Comparison of ENCODE assay signal across 19 cellular contexts in the genomic region with DNA sequence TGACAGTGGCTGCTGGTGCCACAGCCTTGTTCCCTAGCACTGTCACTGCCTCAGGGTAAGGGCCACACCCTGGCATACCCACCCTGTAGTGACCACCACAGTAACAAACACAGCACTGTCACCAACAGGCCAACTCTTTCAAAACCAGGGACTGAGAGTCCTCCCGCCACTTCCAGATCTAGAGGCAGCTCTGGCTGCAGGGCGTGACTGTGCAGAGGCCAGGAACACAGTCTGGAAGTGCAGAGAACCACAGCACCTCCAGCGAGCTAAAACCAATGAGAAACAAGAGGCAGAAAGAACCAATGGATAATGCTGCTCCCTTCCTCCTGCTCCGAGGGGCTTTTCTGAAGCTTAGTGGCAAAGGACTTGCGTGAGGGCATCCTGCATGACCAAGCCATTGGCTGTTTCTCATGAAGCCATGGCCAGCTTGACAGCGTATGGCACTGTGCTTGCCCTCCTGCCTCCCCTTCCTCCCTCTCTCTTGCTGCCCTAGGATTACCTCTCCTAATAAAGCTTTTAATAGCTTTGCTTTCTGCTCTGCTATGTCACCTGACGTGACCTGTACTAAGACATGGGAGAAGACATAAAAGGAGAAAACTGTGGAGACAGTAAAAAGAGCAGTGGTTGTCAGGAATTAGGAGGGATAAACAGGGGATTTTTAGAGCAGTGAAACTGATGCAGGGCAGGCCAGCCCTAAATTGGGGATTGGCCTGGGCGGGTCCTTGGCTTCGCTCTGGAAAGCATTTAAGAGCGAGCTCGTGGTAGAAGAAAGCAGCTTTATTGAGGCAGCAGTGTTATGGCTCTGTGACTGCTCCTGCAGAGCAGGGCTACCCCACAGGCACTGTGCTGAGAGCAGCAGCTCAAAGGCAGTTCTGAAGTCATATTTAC. TPM values are rescaled to one million over a fixed set of nuclear protein-coding genes. Genes with fewer than 3 reads are reported as not detected.
DNase-seq lines count a peak whose midpoint lies in the region; ATAC-seq and TF ChIP-seq lines count a peak whose summit lies in the region.
"Had no signal": no experiment of that assay in that cellular context is flagged by ENCODE, and none has a peak within 500 bp of the region (broad histone marks: within the 10 kb centered on the region; RNA-seq: fewer than 3 reads in every experiment).

No MANE protein-coding gene starts in this region.

- H3K36me3 Mint-ChIP-seq in GM23338 (ENCODE audit: low read depth), result peaks cover 68% of the 10 kb centered on the region
- peaks cover 10% of the 10 kb centered on the region for H3K36me3 Mint-ChIP-seq in T-helper 17 cell (ENCODE audit: low read depth)
- H3K36me3 Mint-ChIP-seq in stimulated activated memory B cell treated with anti-CD40 and anti-IgM and Interleukin-4, amounts not matched to agents 10 μg/mL and 1 μg/mL and 100 μg/mL, for 72 hours, result peaks cover 70% of the 10 kb centered on the region

- no peaks in the 10 kb centered on the region for H3K27me3 ChIP-seq in GM23338 (ENCODE audit: insufficient read depth)
- no peaks in the 10 kb centered on the region for H3K27me3 ChIP-seq in heart right ventricle
- H3K27me3 ChIP-seq: hepatocyte, SJCRH30, tibial nerve had no signal

- H3K27ac Mint-ChIP-seq in GM23338 (peak overlapping the region; percentile 36), T-helper 17 cell (peak overlapping the region; percentile 32)
- H3K27ac Mint-ChIP-seq in stimulated activated memory B cell treated with anti-CD40 and anti-IgM and Interleukin-4, amounts not matched to agents 10 μg/mL and 1 μg/mL and 100 μg/mL, for 72 hours, result peak overlapping the region; percentile 96
- H3K27ac Mint-ChIP-seq: CD4-positive, alpha-beta T cell had no signal

- H3F3A ChIP-seq in GM23338 (replicated peaks; ENCODE audit: low read depth), result peaks cover 2% of the 10 kb centered on the region; the same call in 1 of the 2 replicates

- H3K4me1 ChIP-seq in GM23338 (ENCODE audit: insufficient read depth), result peaks cover 32% of the 10 kb centered on the region
- peaks cover 12 to 98% (median 54%) of the 10 kb centered on the region in 9 donors for H3K4me1 ChIP-seq in heart right ventricle

- DNase-seq in GM23338 (ENCODE audit: low spot score) (no peak), T-helper 17 cell (no peak), heart right ventricle (no peak), A172 (ENCODE audit: low spot score) (no peak), GM03348 (ENCODE audit: low spot score) (no peak)
- DNase-seq in stimulated activated CD4-positive, alpha-beta T cell treated with anti-CD3 and anti-CD28 coated beads, Interleukin-4, amount 100 ng/mL, for 24 hours, result no peak
- DNase-seq: activated CD4-positive, CD25-positive, alpha-beta regulatory T cell treated with anti-CD3 and anti-CD28 coated beads, Interleukin-2, amount 50 U/mL, for 72 hours; activated naive CD4-positive, alpha-beta T cell treated with Interleukin-2 at 50 U/mL for 16 hours; CD4-positive, alpha-beta T cell; midbrain; NCI-H1436 treated with DMSO at 0.1 percent for 48 hours; NCI-H446; nucleus accumbens; SJCRH30; stimulated activated CD4-positive, alpha-beta T cell treated with anti-CD3 and anti-CD28 coated beads, Interleukin-4, amount 100 ng/mL, for 4 hours had no signal

- no peak for ATAC-seq in GM23338
- no peak for ATAC-seq in T-helper 17 cell
- peak; percentile 24 to 75 (median 53) for ATAC-seq in heart right ventricle
- no peak for ATAC-seq in stimulated activated memory B cell treated with anti-CD40 and anti-IgM and Interleukin-4, amounts not matched to agents 10 μg/mL and 1 μg/mL and 100 μg/mL, for 72 hours

- TF ChIP-seq CTCF in GM23338 (conservative IDR thresholded peaks at IDR 0.05; ENCODE audit: low read depth in 2 of 2), result no peak
- TF ChIP-seq CTCF in heart right ventricle (IDR thresholded peaks at IDR 0.05), result no peak

- H3K4me3 Mint-ChIP-seq in GM23338, result no peak overlapping the region
- H3K4me3 Mint-ChIP-seq in T-helper 17 cell, result no peak overlapping the region
- H3K4me3 Mint-ChIP-seq in stimulated activated memory B cell treated with anti-CD40 and anti-IgM and Interleukin-4, amounts not matched to agents 10 μg/mL and 1 μg/mL and 100 μg/mL, for 72 hours, result no peak overlapping the region
- H3K4me3 Mint-ChIP-seq: CD4-positive, alpha-beta T cell had no signal

- H3K4me1 Mint-ChIP-seq in GM23338, result peaks cover 52% of the 10 kb centered on the region
- H3K4me1 Mint-ChIP-seq in T-helper 17 cell, result peaks cover 52% of the 10 kb centered on the region
- H3K4me1 Mint-ChIP-seq in stimulated activated memory B cell treated with anti-CD40 and anti-IgM and Interleukin-4, amounts not matched to agents 10 μg/mL and 1 μg/mL and 100 μg/mL, for 72 hours, result peaks cover 86% of the 10 kb centered on the region

- H3K27me3 Mint-ChIP-seq in GM23338 (ENCODE audit: insufficient read depth, low read depth, poor library complexity) (peaks cover 8% of the 10 kb centered on the region), T-helper 17 cell (no peaks in the 10 kb centered on the region)
- no peaks in the 10 kb centered on the region for H3K27me3 Mint-ChIP-seq in stimulated activated memory B cell treated with anti-CD40 and anti-IgM and Interleukin-4, amounts not matched to agents 10 μg/mL and 1 μg/mL and 100 μg/mL, for 72 hours
- H3K27me3 Mint-ChIP-seq: CD4-positive, alpha-beta T cell had no signal

- no peak overlapping the region for H3K4me2 ChIP-seq in GM23338
- H3K4me2 ChIP-seq: hepatocyte, KMS-11 had no signal

- H3K9me3 ChIP-seq in T-helper 17 cell (ENCODE audit: control insufficient read depth, low read length, poor library complexity, severe bottlenecking) (no peaks in the 10 kb centered on the region), heart right ventricle (no peaks in the 10 kb centered on the region)
- H3K9me3 ChIP-seq: SJCRH30, tibial nerve had no signal

- H4K20me1 ChIP-seq in GM23338 (replicated peaks; ENCODE audit: insufficient read depth), result peaks cover 54% of the 10 kb centered on the region

- H3K9me3 Mint-ChIP-seq in GM23338, result no peaks in the 10 kb centered on the region; the same call in 2 of the 3 replicates
- H3K9me3 Mint-ChIP-seq in stimulated activated memory B cell treated with anti-CD40 and anti-IgM and Interleukin-4, amounts not matched to agents 10 μg/mL and 1 μg/mL and 100 μg/mL, for 72 hours, result no peaks in the 10 kb centered on the region
- H3K9me3 Mint-ChIP-seq: CD4-positive, alpha-beta T cell had no signal

- no peaks in the 10 kb centered on the region for H3K9me2 ChIP-seq in GM23338 (ENCODE audit: insufficient read depth)

- H2AFZ ChIP-seq in GM23338, result no peak overlapping the region
- H2AFZ ChIP-seq: hepatocyte had no signal

- H3K36me3 ChIP-seq in GM23338 (ENCODE audit: insufficient read depth) (peaks cover 34% of the 10 kb centered on the region), heart right ventricle (peaks cover 0 to 57% (median 6%) of the 10 kb centered on the region in 9 donors)

- intact Hi-C loops in heart right ventricle (cut with DNase I), result loop anchor here in 2 of 10 donors (5.0 to 10.0 kb wide), 2 partner anchors 33 to 1164 kb away; a partner anchor contains a TSS

- peaks cover 93% of the 10 kb centered on the region for H3K79me2 ChIP-seq in GM23338 (replicated peaks; ENCODE audit: insufficient read depth)

- 42 to 68% methylated on average over 11 of the region's 11 CpGs for WGBS in heart right ventricle, 2 donors

- 0 out of 2 replicates have a peak overlapping the region, but pooled peaks have one; percentile 28 for H3K27ac ChIP-seq in GM23338 (ENCODE audit: low read depth)
- peak overlapping the region; percentile 10 to 74 (median 57) for H3K27ac ChIP-seq in heart right ventricle
- H3K27ac ChIP-seq: hepatocyte, KMS-11, SJCRH30 had no signal

- H3K4me3 ChIP-seq in GM23338 (no peak overlapping the region), heart right ventricle (no peak overlapping the region)
- H3K4me3 ChIP-seq: hepatocyte, SJCRH30, tibial nerve had no signal

TF ChIP-seq in GM23338, 12 proteins besides CTCF, POLR2A, EP300 and RAD21 (continues in another document):
- TF ChIP-seq POLR2AphosphoS5 (IDR thresholded peaks at IDR 0.05; ENCODE audit: low read depth) (no peak), STAT1 (IDR thresholded peaks at IDR 0.05; ENCODE audit: unreplicated experiment) (no peak), NANOG (IDR thresholded peaks at IDR 0.05; ENCODE audit: borderline replicate concordance) (no peak), JUNB (IDR thresholded peaks at IDR 0.05; ENCODE audit: unreplicated experiment) (no peak), EZH2phosphoT487 (IDR thresholded peaks at IDR 0.05; ENCODE audit: unreplicated experiment) (no peak)
- TF ChIP-seq, protein P1, sequence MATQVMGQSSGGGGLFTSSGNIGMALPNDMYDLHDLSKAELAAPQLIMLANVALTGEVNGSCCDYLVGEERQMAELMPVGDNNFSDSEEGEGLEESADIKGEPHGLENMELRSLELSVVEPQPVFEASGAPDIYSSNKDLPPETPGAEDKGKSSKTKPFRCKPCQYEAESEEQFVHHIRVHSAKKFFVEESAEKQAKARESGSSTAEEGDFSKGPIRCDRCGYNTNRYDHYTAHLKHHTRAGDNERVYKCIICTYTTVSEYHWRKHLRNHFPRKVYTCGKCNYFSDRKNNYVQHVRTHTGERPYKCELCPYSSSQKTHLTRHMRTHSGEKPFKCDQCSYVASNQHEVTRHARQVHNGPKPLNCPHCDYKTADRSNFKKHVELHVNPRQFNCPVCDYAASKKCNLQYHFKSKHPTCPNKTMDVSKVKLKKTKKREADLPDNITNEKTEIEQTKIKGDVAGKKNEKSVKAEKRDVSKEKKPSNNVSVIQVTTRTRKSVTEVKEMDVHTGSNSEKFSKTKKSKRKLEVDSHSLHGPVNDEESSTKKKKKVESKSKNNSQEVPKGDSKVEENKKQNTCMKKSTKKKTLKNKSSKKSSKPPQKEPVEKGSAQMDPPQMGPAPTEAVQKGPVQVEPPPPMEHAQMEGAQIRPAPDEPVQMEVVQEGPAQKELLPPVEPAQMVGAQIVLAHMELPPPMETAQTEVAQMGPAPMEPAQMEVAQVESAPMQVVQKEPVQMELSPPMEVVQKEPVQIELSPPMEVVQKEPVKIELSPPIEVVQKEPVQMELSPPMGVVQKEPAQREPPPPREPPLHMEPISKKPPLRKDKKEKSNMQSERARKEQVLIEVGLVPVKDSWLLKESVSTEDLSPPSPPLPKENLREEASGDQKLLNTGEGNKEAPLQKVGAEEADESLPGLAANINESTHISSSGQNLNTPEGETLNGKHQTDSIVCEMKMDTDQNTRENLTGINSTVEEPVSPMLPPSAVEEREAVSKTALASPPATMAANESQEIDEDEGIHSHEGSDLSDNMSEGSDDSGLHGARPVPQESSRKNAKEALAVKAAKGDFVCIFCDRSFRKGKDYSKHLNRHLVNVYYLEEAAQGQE (IDR thresholded peaks at IDR 0.05; ENCODE audit: unreplicated experiment), result no peak

RNA-seq across cellular contexts. Expression of a gene that starts 7.1 kb away (rescaled TPM):
- 603 and 877 TPM in 2 replicates for total RNA-seq in GM23338 (2014; rRNA removed; shearing (Covaris generic))
- 1,061 and 1,082 TPM in 2 replicates for polyA plus RNA-seq in GM23338 (2016; fragmentation: Nextera tagmentation; extraction: Ambion mirVana)
- 10 to 100 TPM; 84.2 to 87.3 TPM for total RNA-seq in T-helper 17 cell
- total RNA-seq in heart right ventricle, result 100 to 1,000 TPM in 9 of 10 donors, 10 to 100 TPM in 1; 98.9 to 154 (median 111) TPM
- 10 to 100 TPM; 36.1 to 70.0 TPM for polyA plus RNA-seq in heart right ventricle
- 216 and 238 TPM in 2 replicates for total RNA-seq in A172 (2014; rRNA removed; shearing (Covaris generic))

Comparison
In these comparisons a context has a peak if more than half of its experiments do, and no peak if none do; other contexts are left out.
1. ATAC-seq: peak in heart right ventricle (8 of 8); none in GM23338 (single experiment), T-helper 17 cell (single experiment) and stimulated activated memory B cell treated with anti-CD40 and anti-IgM and Interleukin-4, amounts not matched to agents 10 μg/mL and 1 μg/mL and 100 μg/mL, for 72 hours (single experiment).
2. H3K27ac Mint-ChIP-seq: peak in every context shown above with its lines; median percentile 96 in stimulated activated memory B cell treated with anti-CD40 and anti-IgM and Interleukin-4, amounts not matched to agents 10 μg/mL and 1 μg/mL and 100 μg/mL, for 72 hours; 36 in GM23338; 32 in T-helper 17 cell.